In the genomic region with DNA sequence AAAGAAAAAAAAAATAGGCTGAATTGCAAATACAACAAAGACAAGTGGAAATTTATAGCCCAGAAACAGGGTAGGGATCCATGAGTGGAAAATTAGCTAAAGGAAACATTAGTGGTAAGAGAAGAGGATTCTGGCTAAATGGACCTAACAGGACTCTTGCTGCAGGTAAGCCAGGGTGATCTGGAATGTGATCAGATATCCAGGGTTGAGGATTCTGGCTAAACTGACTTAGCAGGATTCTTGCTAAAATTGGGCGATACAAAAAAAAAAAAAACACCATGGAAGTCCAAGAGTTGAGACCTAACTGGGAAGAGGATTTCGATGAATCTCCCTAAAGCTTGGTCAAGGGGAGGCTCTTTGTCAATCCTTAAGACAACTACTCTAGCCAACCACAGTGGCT, we compare ENCODE assay signal across 25 cellular contexts.
"Had no signal": no experiment of that assay in that cellular context is flagged by ENCODE, and none has a peak within 500 bp of the region (broad histone marks: within the 10 kb centered on the region; RNA-seq: fewer than 3 reads in every experiment).

No MANE protein-coding gene starts in this region.

- H3K36me3 ChIP-seq: Peyer's patch, SJSA1 had no signal

- H3K27ac ChIP-seq: HL-60, KMS-11, Peyer's patch, SJSA1, SK-N-MC had no signal

- ATAC-seq: K562, PC-3, Right ventricle myocardium inferior had no signal

- H3K4me2 ChIP-seq: KMS-11 had no signal

- H3K9ac ChIP-seq: KMS-11 had no signal

- H3K4me3 ChIP-seq: K562, Peyer's patch, SJSA1, SK-N-MC had no signal

- H3K4me1 ChIP-seq: Peyer's patch, SJSA1 had no signal

- H3K9me3 ChIP-seq: SJSA1 had no signal

- H3K4me3 Mint-ChIP-seq: IgD-negative memory B cell had no signal

- H3K27me3 ChIP-seq: Peyer's patch, SJSA1 had no signal

- FAIRE-seq: HTR-8/SVneo, K562 had no signal

- DNase-seq: Kasumi-1, MM.1S, NCI-H1092 treated with DMSO at 0.1 percent for 48 hours, NCI-H1436, NCI-H187, NCI-H2029, NCI-H2081 treated with DMSO at 0.1 percent for 48 hours, NCI-H2171, NCI-H226, NCI-H446, NCI-H510A, NCI-H524 treated with DMSO at 0.1 percent for 48 hours, NCI-H69, NCI-H774, PC-3, Peyer's patch, SIG-M5 had no signal

- H3K27me3 Mint-ChIP-seq: IgD-negative memory B cell had no signal
